1 cellular context compared by ENCODE assay signal in the genomic region with DNA sequence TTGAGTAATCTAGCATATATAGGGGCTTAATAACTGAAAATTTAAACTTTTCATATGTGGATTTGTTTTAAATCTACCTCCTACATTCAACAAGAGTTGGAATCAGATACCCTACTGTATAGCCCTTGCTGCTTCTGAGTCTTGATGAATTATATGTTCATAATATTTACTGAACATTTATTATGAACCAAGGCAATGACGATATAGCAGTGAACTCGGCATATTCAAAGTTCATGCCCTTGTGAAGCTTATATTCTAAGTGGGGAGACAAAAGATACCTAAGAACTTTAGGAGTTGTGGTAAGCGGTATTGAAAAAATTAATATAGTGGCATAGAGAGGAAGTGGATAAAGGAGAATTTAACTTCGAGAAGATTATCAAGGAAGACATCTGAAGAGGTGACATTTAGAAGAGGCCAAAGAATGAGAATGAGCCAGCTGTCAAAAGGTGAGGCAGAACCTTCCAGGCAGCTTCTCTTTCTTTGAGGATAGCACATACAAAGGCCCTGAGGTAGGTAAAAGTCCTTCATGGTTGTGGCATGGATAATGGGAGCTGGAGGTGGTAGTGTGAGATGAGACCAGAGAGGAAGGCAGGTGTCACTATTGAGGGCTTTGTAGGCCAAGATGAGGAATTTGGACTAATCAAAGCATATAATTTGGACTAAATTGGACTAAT.
TF ChIP-seq lines count a peak whose summit lies in the region.

No MANE protein-coding gene starts in this region.

TF ChIP-seq in HCT116, 20 proteins besides CTCF, POLR2A, EP300 and RAD21:
- TF ChIP-seq ELF1 (IDR thresholded peaks at IDR 0.05; ENCODE audit: borderline replicate concordance, low read depth) (no peak), ZFX (IDR thresholded peaks at IDR 0.05) (no peak), FOSL1 (IDR thresholded peaks at IDR 0.05; ENCODE audit: low read depth) (no peak), JUND (IDR thresholded peaks at IDR 0.05) (no peak), CBX3 (IDR thresholded peaks at IDR 0.05; ENCODE audit: low read depth) (no peak), SRF (IDR thresholded peaks at IDR 0.05; ENCODE audit: low read depth) (no peak), POLR2AphosphoS5 (IDR thresholded peaks at IDR 0.05; ENCODE audit: low read depth, low read length) (no peak), EZH2phosphoT487 (IDR thresholded peaks at IDR 0.05; ENCODE audit: borderline replicate concordance) (no peak), EGR1 (IDR thresholded peaks at IDR 0.05; ENCODE audit: low read depth) (no peak), TCF7L2 (IDR thresholded peaks at IDR 0.05; ENCODE audit: borderline replicate concordance, extremely low read depth, insufficient read depth, insufficient read length) (no peak), SP1 (IDR thresholded peaks at IDR 0.05; ENCODE audit: low read depth) (no peak), CEBPB (IDR thresholded peaks at IDR 0.05; ENCODE audit: low read depth) (no peak), SIN3A (IDR thresholded peaks at IDR 0.05; ENCODE audit: low read depth) (no peak), ZNF274 (IDR thresholded peaks at IDR 0.05; ENCODE audit: low read depth, low read length) (no peak), YY1 (IDR thresholded peaks at IDR 0.05; ENCODE audit: extremely low read depth, insufficient replicate concordance, low read depth, low read length) (no peak)
- TF ChIP-seq, protein P1, sequence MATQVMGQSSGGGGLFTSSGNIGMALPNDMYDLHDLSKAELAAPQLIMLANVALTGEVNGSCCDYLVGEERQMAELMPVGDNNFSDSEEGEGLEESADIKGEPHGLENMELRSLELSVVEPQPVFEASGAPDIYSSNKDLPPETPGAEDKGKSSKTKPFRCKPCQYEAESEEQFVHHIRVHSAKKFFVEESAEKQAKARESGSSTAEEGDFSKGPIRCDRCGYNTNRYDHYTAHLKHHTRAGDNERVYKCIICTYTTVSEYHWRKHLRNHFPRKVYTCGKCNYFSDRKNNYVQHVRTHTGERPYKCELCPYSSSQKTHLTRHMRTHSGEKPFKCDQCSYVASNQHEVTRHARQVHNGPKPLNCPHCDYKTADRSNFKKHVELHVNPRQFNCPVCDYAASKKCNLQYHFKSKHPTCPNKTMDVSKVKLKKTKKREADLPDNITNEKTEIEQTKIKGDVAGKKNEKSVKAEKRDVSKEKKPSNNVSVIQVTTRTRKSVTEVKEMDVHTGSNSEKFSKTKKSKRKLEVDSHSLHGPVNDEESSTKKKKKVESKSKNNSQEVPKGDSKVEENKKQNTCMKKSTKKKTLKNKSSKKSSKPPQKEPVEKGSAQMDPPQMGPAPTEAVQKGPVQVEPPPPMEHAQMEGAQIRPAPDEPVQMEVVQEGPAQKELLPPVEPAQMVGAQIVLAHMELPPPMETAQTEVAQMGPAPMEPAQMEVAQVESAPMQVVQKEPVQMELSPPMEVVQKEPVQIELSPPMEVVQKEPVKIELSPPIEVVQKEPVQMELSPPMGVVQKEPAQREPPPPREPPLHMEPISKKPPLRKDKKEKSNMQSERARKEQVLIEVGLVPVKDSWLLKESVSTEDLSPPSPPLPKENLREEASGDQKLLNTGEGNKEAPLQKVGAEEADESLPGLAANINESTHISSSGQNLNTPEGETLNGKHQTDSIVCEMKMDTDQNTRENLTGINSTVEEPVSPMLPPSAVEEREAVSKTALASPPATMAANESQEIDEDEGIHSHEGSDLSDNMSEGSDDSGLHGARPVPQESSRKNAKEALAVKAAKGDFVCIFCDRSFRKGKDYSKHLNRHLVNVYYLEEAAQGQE (IDR thresholded peaks at IDR 0.05; ENCODE audit: low read depth), result no peak
- TF ChIP-seq, protein P2, sequence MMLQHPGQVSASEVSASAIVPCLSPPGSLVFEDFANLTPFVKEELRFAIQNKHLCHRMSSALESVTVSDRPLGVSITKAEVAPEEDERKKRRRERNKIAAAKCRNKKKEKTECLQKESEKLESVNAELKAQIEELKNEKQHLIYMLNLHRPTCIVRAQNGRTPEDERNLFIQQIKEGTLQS (IDR thresholded peaks at IDR 0.05), result no peak
- TF ChIP-seq, protein P3, sequence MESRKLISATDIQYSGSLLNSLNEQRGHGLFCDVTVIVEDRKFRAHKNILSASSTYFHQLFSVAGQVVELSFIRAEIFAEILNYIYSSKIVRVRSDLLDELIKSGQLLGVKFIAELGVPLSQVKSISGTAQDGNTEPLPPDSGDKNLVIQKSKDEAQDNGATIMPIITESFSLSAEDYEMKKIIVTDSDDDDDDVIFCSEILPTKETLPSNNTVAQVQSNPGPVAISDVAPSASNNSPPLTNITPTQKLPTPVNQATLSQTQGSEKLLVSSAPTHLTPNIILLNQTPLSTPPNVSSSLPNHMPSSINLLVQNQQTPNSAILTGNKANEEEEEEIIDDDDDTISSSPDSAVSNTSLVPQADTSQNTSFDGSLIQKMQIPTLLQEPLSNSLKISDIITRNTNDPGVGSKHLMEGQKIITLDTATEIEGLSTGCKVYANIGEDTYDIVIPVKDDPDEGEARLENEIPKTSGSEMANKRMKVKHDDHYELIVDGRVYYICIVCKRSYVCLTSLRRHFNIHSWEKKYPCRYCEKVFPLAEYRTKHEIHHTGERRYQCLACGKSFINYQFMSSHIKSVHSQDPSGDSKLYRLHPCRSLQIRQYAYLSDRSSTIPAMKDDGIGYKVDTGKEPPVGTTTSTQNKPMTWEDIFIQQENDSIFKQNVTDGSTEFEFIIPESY (IDR thresholded peaks at IDR 0.05; ENCODE audit: extremely low read depth, insufficient replicate concordance, low read length), result no peak
- TF ChIP-seq, protein P4, sequence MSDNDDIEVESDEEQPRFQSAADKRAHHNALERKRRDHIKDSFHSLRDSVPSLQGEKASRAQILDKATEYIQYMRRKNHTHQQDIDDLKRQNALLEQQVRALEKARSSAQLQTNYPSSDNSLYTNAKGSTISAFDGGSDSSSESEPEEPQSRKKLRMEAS (IDR thresholded peaks at IDR 0.05), result no peak
TF ChIP-seq in HCT116: peak in this region for 0.
